In genomic region chr12:50825372-50825838, GRCh38 we compare ENCODE assay signal across 8 cellular contexts. TPM values are rescaled to one million over a fixed set of nuclear protein-coding genes. Genes with fewer than 3 reads are reported as not detected.
A peak's percentile ranks its signal among the peaks of the same experiment; 100 is the strongest.
DNase-seq lines count a peak whose midpoint lies in the region; ATAC-seq and TF ChIP-seq lines count a peak whose summit lies in the region.

No MANE protein-coding gene starts in this region.

- H3K36me3 Mint-ChIP-seq in endothelial cell (ENCODE audit: low read depth, unreplicated experiment) = no peaks in the 10 kb centered on the region

- H3K27ac Mint-ChIP-seq in endothelial cell (ENCODE audit: unreplicated experiment) = no peak overlapping the region

- TF ChIP-seq CTCF in endothelial cell (IDR thresholded peaks at IDR 0.05; ENCODE audit: unreplicated experiment) = peak; percentile 79

- DNase-seq in DMS53 (lab: John Stamatoyannopoulos, UW) = peak; percentile 65
- DNase-seq in KBM-7 = peak; percentile 78
- peak; percentile 14 to 38 for DNase-seq in SHP77 (lab: John Stamatoyannopoulos, UW)
- DNase-seq in endothelial cell (ENCODE audit: low spot score) = no peak
- DNase-seq in myocyte (ENCODE audit: low read depth) = peak; percentile 71
- no peak for DNase-seq in T-helper 9 cell

- H3K9me3 Mint-ChIP-seq in endothelial cell (ENCODE audit: unreplicated experiment) = no peaks in the 10 kb centered on the region

- in situ Hi-C loops in KBM-7 (cut with MboI; ENCODE audit: low pct_unique_long_range_greater_than_20kb, low sequenced_read_pairs) = no loop called here

- H3K27me3 Mint-ChIP-seq in endothelial cell (ENCODE audit: unreplicated experiment) = peaks cover 1% of the 10 kb centered on the region

- ATAC-seq in HG03342 (IDR thresholded peaks at IDR 0.05; ENCODE audit: unreplicated experiment) (no peak), GM18858 (IDR thresholded peaks at IDR 0.05; ENCODE audit: unreplicated experiment) (no peak)

- H3K4me3 Mint-ChIP-seq in endothelial cell (ENCODE audit: unreplicated experiment) = no peak overlapping the region

- no peaks in the 10 kb centered on the region for H3K4me1 Mint-ChIP-seq in endothelial cell (ENCODE audit: unreplicated experiment)

RNA-seq across cellular contexts. Expression of gene TMPRSS12, which starts 17.3 kb away (rescaled TPM):
- total RNA-seq in endothelial cell (ENCODE audit: unreplicated experiment) (not detected), myocyte (not detected in 2 replicates)
- not detected for polyA plus RNA-seq in myocyte (2012)

Comparison
In these comparisons a context has a peak if more than half of its experiments do, and no peak if none do; other contexts are left out.
1. DNase-seq: peak in DMS53 (single experiment), KBM-7 (single experiment), SHP77 (2 of 2) and myocyte (single experiment); none in endothelial cell (single experiment) and T-helper 9 cell (single experiment).